ENCODE assay signal across 14 cellular contexts in genomic region chr13:30319130-30319529, GRCh38.
"Had no signal": no experiment of that assay in that cellular context is flagged by ENCODE, and none has a peak within 500 bp of the region (broad histone marks: within the 10 kb centered on the region; RNA-seq: fewer than 3 reads in every experiment).

No MANE protein-coding gene starts in this region.

- H3K4me3 ChIP-seq: right atrium auricular region, smooth muscle cell, transverse colon had no signal

- H3K4me3 Mint-ChIP-seq: activated naive CD8-positive, alpha-beta T cell; activated T-cell treated with anti-CD3 and anti-CD28 coated beads, Interleukin-2, amount 50 U/mL, for 4 hours; endodermal cell; stimulated activated effector memory CD8-positive, alpha-beta T cell treated with anti-CD3 and anti-CD28 coated beads, Interleukin-12 subunit alpha, Interleukin-12 subunit beta, amount 100 ng/mL, for 72 hours; T-helper 2 cell treated with Interferon-gamma antibody and Interleukin-4, amounts not matched to agents 5 μg/mL and 100 μg/mL, for 36 hours had no signal

- H3K27me3 Mint-ChIP-seq: activated naive CD8-positive, alpha-beta T cell had no signal

- H3K36me3 Mint-ChIP-seq: activated naive CD8-positive, alpha-beta T cell; stimulated activated effector memory CD8-positive, alpha-beta T cell treated with anti-CD3 and anti-CD28 coated beads, Interleukin-12 subunit alpha, Interleukin-12 subunit beta, amount 100 ng/mL, for 72 hours had no signal

- DNase-seq: activated CD4-positive, alpha-beta T cell treated with anti-CD3 and anti-CD28 coated beads for 1 hour; activated CD4-positive, alpha-beta T cell treated with anti-CD3 and anti-CD28 coated beads, Interleukin-2, amount 50 U/mL, for 48 hours; activated gamma-delta T cell; activated T-cell treated with anti-CD3 and anti-CD28 coated beads, Interleukin-2, amount 50 U/mL, for 4 hours; dermis blood vessel endothelial cell; endodermal cell; erythroblast; kidney glomerular epithelial cell; transverse colon had no signal

- H3K36me3 ChIP-seq: right atrium auricular region, transverse colon had no signal

- ATAC-seq: activated T-cell treated with anti-CD3 and anti-CD28 coated beads, Interleukin-2, amount 50 U/mL, for 4 hours; stimulated activated effector memory CD8-positive, alpha-beta T cell treated with anti-CD3 and anti-CD28 coated beads, Interleukin-12 subunit alpha, Interleukin-12 subunit beta, amount 100 ng/mL, for 72 hours had no signal

- H3K4me2 ChIP-seq: smooth muscle cell had no signal

- H3K27me3 ChIP-seq: right atrium auricular region, transverse colon had no signal

- H3K9me3 ChIP-seq: right atrium auricular region, transverse colon had no signal

- H3K27ac Mint-ChIP-seq: activated naive CD8-positive, alpha-beta T cell; endodermal cell; stimulated activated effector memory CD8-positive, alpha-beta T cell treated with anti-CD3 and anti-CD28 coated beads, Interleukin-12 subunit alpha, Interleukin-12 subunit beta, amount 100 ng/mL, for 72 hours; T-helper 2 cell treated with Interferon-gamma antibody and Interleukin-4, amounts not matched to agents 5 μg/mL and 100 μg/mL, for 36 hours had no signal

- H3K9me3 Mint-ChIP-seq: activated T-cell treated with anti-CD3 and anti-CD28 coated beads, Interleukin-2, amount 50 U/mL, for 4 hours; endodermal cell; stimulated activated effector memory CD8-positive, alpha-beta T cell treated with anti-CD3 and anti-CD28 coated beads, Interleukin-12 subunit alpha, Interleukin-12 subunit beta, amount 100 ng/mL, for 72 hours; T-helper 2 cell treated with Interferon-gamma antibody and Interleukin-4, amounts not matched to agents 5 μg/mL and 100 μg/mL, for 36 hours had no signal
